ENCODE assay signal across 8 cellular contexts in the genomic region with DNA sequence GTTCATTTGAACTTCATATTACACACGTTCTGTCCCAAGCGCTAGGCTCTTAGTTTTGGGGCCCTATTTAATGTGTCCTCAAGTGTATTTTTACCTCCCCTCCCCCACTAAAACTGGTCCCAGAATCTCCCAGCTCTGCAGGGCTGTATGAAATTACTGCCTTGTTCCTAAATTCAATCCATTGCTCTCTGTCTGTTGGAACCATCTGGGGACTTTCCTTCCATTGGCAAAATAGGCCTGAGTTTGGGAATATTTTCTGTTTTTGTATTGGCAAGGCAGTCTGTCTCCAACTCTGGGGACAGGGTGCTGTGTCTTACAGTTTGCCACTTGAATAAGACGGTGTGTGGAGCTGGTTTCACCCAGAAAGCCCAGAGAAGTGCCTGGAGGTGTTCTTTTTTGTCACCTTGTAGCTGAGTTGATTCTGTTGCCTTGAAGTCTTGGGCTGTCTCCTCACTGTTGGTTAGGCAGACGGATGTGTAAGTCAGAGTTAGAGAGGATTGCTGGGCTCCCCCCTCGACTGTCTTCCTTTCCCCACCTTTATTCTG. TPM values are rescaled to one million over a fixed set of nuclear protein-coding genes. Genes with fewer than 3 reads are reported as not detected.
A peak's percentile ranks its signal among the peaks of the same experiment; 100 is the strongest.
DNase-seq lines count a peak whose midpoint lies in the region; ATAC-seq and TF ChIP-seq lines count a peak whose summit lies in the region.

No MANE protein-coding gene starts in this region.

- peaks cover 25% of the 10 kb centered on the region for H3K4me1 Mint-ChIP-seq in endodermal cell

- H3K36me3 ChIP-seq in endodermal cell (ENCODE audit: control insufficient read depth, insufficient read depth, low read length), result peaks cover 60% of the 10 kb centered on the region
- no peaks in the 10 kb centered on the region for H3K36me3 ChIP-seq in parathyroid adenoma (ENCODE audit: control insufficient read depth, insufficient read depth, low read length)

- peak overlapping the region; percentile 85 for H3K4me3 ChIP-seq in endodermal cell (ENCODE audit: low read length)
- H3K4me3 ChIP-seq in parathyroid adenoma (ENCODE audit: low read depth, low read length), result peak overlapping the region; percentile 51

- peak overlapping the region; percentile 50 for H3K27ac Mint-ChIP-seq in endodermal cell

- H3K9me3 ChIP-seq in endodermal cell (ENCODE audit: control insufficient read depth, low read length) (no peaks in the 10 kb centered on the region), parathyroid adenoma (ENCODE audit: control insufficient read depth, low read length) (no peaks in the 10 kb centered on the region)

- H3K79me2 ChIP-seq in parathyroid adenoma, result no peaks in the 10 kb centered on the region

- TF ChIP-seq CTCF in endodermal cell (conservative IDR thresholded peaks at IDR 0.05) (no peak), parathyroid adenoma (IDR thresholded peaks at IDR 0.05) (no peak)

- H3K27ac ChIP-seq in endodermal cell (ENCODE audit: low read depth, low read length) (no peak overlapping the region), parathyroid adenoma (peak overlapping the region; percentile 66)

- no peaks in the 10 kb centered on the region for H3K27me3 Mint-ChIP-seq in endodermal cell (ENCODE audit: insufficient read depth)

- in situ Hi-C loops in G401 (cut with HindIII; ENCODE audit: low sequenced_read_pairs), result no loop called here

- H3K4me3 Mint-ChIP-seq in endodermal cell, result peak overlapping the region; percentile 75

- H3K9ac ChIP-seq in endodermal cell (ENCODE audit: extremely low read depth, low read length, poor library complexity, severe bottlenecking) (peak overlapping the region; percentile 62), parathyroid adenoma (no peak overlapping the region)

- H3K4me2 ChIP-seq in parathyroid adenoma (ENCODE audit: low read length), result peak overlapping the region; percentile 41

- 49 to 79% methylated on average over 3 of the region's 5 CpGs for WGBS in endodermal cell (ENCODE audit: insufficient coverage in 1 of 2, insufficient read length in 1 of 2), 2 experiments

- ATAC-seq in GM18909 (IDR thresholded peaks at IDR 0.05; ENCODE audit: poor library complexity, unreplicated experiment) (no peak), HG02759 (IDR thresholded peaks at IDR 0.05; ENCODE audit: unreplicated experiment) (no peak)

- H3K4me1 ChIP-seq in endodermal cell (ENCODE audit: control insufficient read depth, insufficient read depth, low read length) (peaks cover 5% of the 10 kb centered on the region), parathyroid adenoma (peaks cover 6% of the 10 kb centered on the region)

- H3K27me3 ChIP-seq in endodermal cell (ENCODE audit: control insufficient read depth, insufficient read depth, low read length, poor library complexity, severe bottlenecking), result no peaks in the 10 kb centered on the region
- no peaks in the 10 kb centered on the region for H3K27me3 ChIP-seq in parathyroid adenoma (ENCODE audit: control insufficient read depth, insufficient read depth, low read length)

- no peaks in the 10 kb centered on the region for H3K9me3 Mint-ChIP-seq in endodermal cell

- H2AFZ ChIP-seq in parathyroid adenoma, result peak overlapping the region; percentile 74

- peaks cover 57% of the 10 kb centered on the region for H3K36me3 Mint-ChIP-seq in endodermal cell (ENCODE audit: low read depth)

- DNase-seq in G401 (ENCODE audit: low spot score), result peak; percentile 52
- peak; percentile 25 for DNase-seq in RKO (ENCODE audit: low spot score)
- no peak for DNase-seq in endodermal cell
- DNase-seq in NCI-H2196 treated with DMSO at 0.1 percent for 48 hours (lab: John Stamatoyannopoulos, UW; ENCODE audit: unreplicated experiment), result no peak
- no peak for DNase-seq in NCI-H524 (lab: John Stamatoyannopoulos, UW)

RNA-seq across cellular contexts. Expression of a gene that starts 1.3 kb away (rescaled TPM):
- total RNA-seq in G401 (2014; rRNA removed; shearing (Covaris generic)), result 10.5 and 23.2 TPM in 2 replicates
- total RNA-seq in endodermal cell, result 10 to 100 TPM; 67.0 to 67.1 TPM
- polyA plus RNA-seq in endodermal cell (2013, experiment 1 of 2), result 33.7 TPM
- 31.8 TPM for polyA plus RNA-seq in endodermal cell (2013, experiment 2 of 2)

RNA-seq across cellular contexts. Expression of a gene that starts 19.2 kb away (rescaled TPM):
- 264 TPM in 2 replicates for total RNA-seq in G401 (2014; rRNA removed; shearing (Covaris generic))
- 100 to 1,000 TPM; 209 to 254 TPM for total RNA-seq in endodermal cell
- polyA plus RNA-seq in endodermal cell (2013, experiment 1 of 2), result 205 TPM
- 190 TPM for polyA plus RNA-seq in endodermal cell (2013, experiment 2 of 2)

RNA-seq across cellular contexts. Expression of a gene that starts 22.4 kb away (rescaled TPM):
- total RNA-seq in G401 (2014; rRNA removed; shearing (Covaris generic)), result not detected in 2 replicates
- 10 to 100 TPM in 1 of 2 donors, 1 to 10 TPM in 1; 7.4 to 11.2 TPM for total RNA-seq in endodermal cell
- polyA plus RNA-seq in endodermal cell (2013, experiment 1 of 2), result 10.6 TPM
- polyA plus RNA-seq in endodermal cell (2013, experiment 2 of 2), result 8.9 TPM

RNA-seq across cellular contexts. Expression of a gene that starts 45.1 kb away (rescaled TPM):
- not detected in 2 replicates for total RNA-seq in G401 (2014; rRNA removed; shearing (Covaris generic))
- total RNA-seq in endodermal cell, result not detected
- polyA plus RNA-seq in endodermal cell (2013, experiment 1 of 2), result not detected
- polyA plus RNA-seq in endodermal cell (2013, experiment 2 of 2), result not detected

RNA-seq across cellular contexts. Expression of a gene that starts 59.6 kb away (rescaled TPM):
- not detected in 2 replicates for total RNA-seq in G401 (2014; rRNA removed; shearing (Covaris generic))
- 1 to 10 TPM; 2.1 to 4.2 TPM for total RNA-seq in endodermal cell
- not detected for polyA plus RNA-seq in endodermal cell (2013, experiment 1 of 2)
- polyA plus RNA-seq in endodermal cell (2013, experiment 2 of 2), result 0.41 TPM

Comparison
In these comparisons a context has a peak if more than half of its experiments do, and no peak if none do; other contexts are left out.
1. DNase-seq: peak in G401 (single experiment) and RKO (single experiment); none in endodermal cell (single experiment), NCI-H2196 treated with DMSO at 0.1 percent for 48 hours (single experiment) and NCI-H524 (0 of 2).